9 cellular contexts compared by ENCODE assay signal in genomic region chr7:92179393-92179924, GRCh38. TPM values are rescaled to one million over a fixed set of nuclear protein-coding genes. Genes with fewer than 3 reads are reported as not detected.
DNase-seq lines count a peak whose midpoint lies in the region; ATAC-seq, FAIRE-seq and TF ChIP-seq lines count a peak whose summit lies in the region.
"Had no signal": no experiment of that assay in that cellular context is flagged by ENCODE, and none has a peak within 500 bp of the region (broad histone marks: within the 10 kb centered on the region; RNA-seq: fewer than 3 reads in every experiment).

No MANE protein-coding gene starts in this region.

- TF ChIP-seq CTCF in lower lobe of right lung (IDR thresholded peaks at IDR 0.05) (no peak), thyroid gland (IDR thresholded peaks at IDR 0.05) (no peak)

- H3K9me3 ChIP-seq in HUES6 (ENCODE audit: control insufficient read depth, insufficient read depth, low read depth, low read length) (peaks cover 3% of the 10 kb centered on the region; the same call in 1 of the 2 replicates), lower lobe of right lung (no peaks in the 10 kb centered on the region), thyroid gland (no peaks in the 10 kb centered on the region)

- no peaks in the 10 kb centered on the region for H3K36me3 Mint-ChIP-seq in dendritic cell treated with granulocyte-macrophage colony-stimulating factor and Interleukin-4, amounts not matched to agents 40 ng/mL and 50 ng/mL, for 4 days (ENCODE audit: low read depth)

- 23 to 31% methylated on average over 19 of the region's 20 CpGs for WGBS in thyroid gland, 2 donors

- H3K4me3 ChIP-seq in HUES6 (ENCODE audit: low read depth, low read length) (peak overlapping the region; percentile 55), lower lobe of right lung (peak overlapping the region; percentile 65), thyroid gland (replicated peaks in 1 of 3) (peak overlapping the region in 1 of 3 donors; percentile 32)

- peaks cover 6% of the 10 kb centered on the region; the same call in 1 of the 2 replicates for H3K27me3 ChIP-seq in HUES6 (ENCODE audit: control insufficient read depth, insufficient read depth, low read length)
- no peaks in the 10 kb centered on the region for H3K27me3 ChIP-seq in lower lobe of right lung (ENCODE audit: low read depth)
- no peaks in the 10 kb centered on the region for H3K27me3 ChIP-seq in thyroid gland

- ATAC-seq in lower lobe of right lung, result peak; percentile 53 to 57

- peak overlapping the region; percentile 83 for H3K4me3 Mint-ChIP-seq in dendritic cell treated with granulocyte-macrophage colony-stimulating factor and Interleukin-4, amounts not matched to agents 40 ng/mL and 50 ng/mL, for 4 days

- FAIRE-seq in GM12892 (lab: Jason Lieb, UNC), result peak; percentile 33

- peak overlapping the region; percentile 75 for H3K27ac Mint-ChIP-seq in dendritic cell treated with granulocyte-macrophage colony-stimulating factor and Interleukin-4, amounts not matched to agents 40 ng/mL and 50 ng/mL, for 4 days

- no peak overlapping the region for H3K9ac ChIP-seq in HUES6 (ENCODE audit: low read length)

- peaks cover 19% of the 10 kb centered on the region for H3K27me3 Mint-ChIP-seq in dendritic cell treated with granulocyte-macrophage colony-stimulating factor and Interleukin-4, amounts not matched to agents 40 ng/mL and 50 ng/mL, for 4 days

- H3K9me3 Mint-ChIP-seq in dendritic cell treated with granulocyte-macrophage colony-stimulating factor and Interleukin-4, amounts not matched to agents 40 ng/mL and 50 ng/mL, for 4 days, result no peaks in the 10 kb centered on the region

- H3K4me1 Mint-ChIP-seq in dendritic cell treated with granulocyte-macrophage colony-stimulating factor and Interleukin-4, amounts not matched to agents 40 ng/mL and 50 ng/mL, for 4 days (ENCODE audit: low read depth), result peaks cover 14% of the 10 kb centered on the region

- H3K4me1 ChIP-seq in HUES6 (ENCODE audit: control insufficient read depth, insufficient read depth, low read length), result no peaks in the 10 kb centered on the region
- no peaks in the 10 kb centered on the region for H3K4me1 ChIP-seq in lower lobe of right lung
- no peaks in the 10 kb centered on the region for H3K4me1 ChIP-seq in thyroid gland

- H3K36me3 ChIP-seq in HUES6 (ENCODE audit: control insufficient read depth, insufficient read depth, low read length), result no peaks in the 10 kb centered on the region
- H3K36me3 ChIP-seq in lower lobe of right lung, result no peaks in the 10 kb centered on the region
- no peaks in the 10 kb centered on the region for H3K36me3 ChIP-seq in thyroid gland

- H3K27ac ChIP-seq in HUES6 (ENCODE audit: low read depth, low read length) (no peak overlapping the region), lower lobe of right lung (peak overlapping the region; percentile 80), thyroid gland (peak overlapping the region; percentile 65 to 77 (median 73))

- TF ChIP-seq POLR2A in GM12892 (IDR thresholded peaks at IDR 0.05; ENCODE audit: low read depth, low read length) (no peak), thyroid gland (IDR thresholded peaks at IDR 0.05) (no peak)

- intact Hi-C loops in dendritic cell treated with granulocyte-macrophage colony-stimulating factor and Interleukin-4, amounts not matched to agents 40 ng/mL and 50 ng/mL, for 4 days (cut with micrococcal nuclease), result loop anchor here (1.0 to 5.0 kb wide), 2 partner anchors 44 to 268 kb away; partner anchors contain the start of gene GATAD1
- intact Hi-C loops in lower lobe of right lung (cut with DNase I), result no loop called here
- intact Hi-C loops in thyroid gland (cut with DNase I), result no loop called here

- DNase-seq in GM12892 (ENCODE audit: insufficient read length), result no peak
- DNase-seq in lower lobe of right lung, result no peak
- peak in 1 of 2 donors; percentile 1 for DNase-seq in thyroid gland
- no peak for DNase-seq in SIG-M5 (lab: John Stamatoyannopoulos, UW)
- no peak for DNase-seq in NCI-H2081 treated with DMSO at 0.1 percent for 48 hours (lab: John Stamatoyannopoulos, UW)
- DNase-seq in NCI-H1436 treated with DMSO at 0.1 percent for 48 hours (lab: John Stamatoyannopoulos, UW), result no peak

RNA-seq across cellular contexts. Expression of gene LRRD1, which starts 0.5 kb away (rescaled TPM):
- polyA plus RNA-seq in GM12892 (2012; ENCODE audit: missing spikeins), result not detected
- total RNA-seq in lower lobe of right lung (not detected), thyroid gland (under 1 TPM in 3 of 4 donors, not detected in 1; 0.13 to 0.29 (median 0.20) TPM)
- total RNA-seq: SK-MEL-5 had no signal

RNA-seq across cellular contexts. Expression of gene CYP51A1, which starts 45.2 kb away (rescaled TPM):
- polyA plus RNA-seq in GM12892 (2012; ENCODE audit: missing spikeins), result 68.1 TPM
- total RNA-seq in lower lobe of right lung (129 TPM), thyroid gland (10 to 100 TPM; 46.9 to 89.1 (median 66.5) TPM)
